In genomic region chr2:112147796-112148195, GRCh38 we compare ENCODE assay signal across 20 cellular contexts. TPM values are rescaled to one million over a fixed set of nuclear protein-coding genes. Genes with fewer than 3 reads are reported as not detected.
DNase-seq lines count a peak whose midpoint lies in the region; ATAC-seq and TF ChIP-seq lines count a peak whose summit lies in the region.
"Had no signal": no experiment of that assay in that cellular context is flagged by ENCODE, and none has a peak within 500 bp of the region (broad histone marks: within the 10 kb centered on the region; RNA-seq: fewer than 3 reads in every experiment).

No MANE protein-coding gene starts in this region.

- no peaks in the 10 kb centered on the region for H3K9me2 ChIP-seq in hepatocyte (replicated peaks; ENCODE audit: insufficient read depth)

- ATAC-seq in body of pancreas (peak; percentile 27), Right ventricle myocardium superior (ENCODE audit: poor library complexity) (peak; percentile 41)
- ATAC-seq: activated CD4-positive, CD25-positive, alpha-beta regulatory T cell treated with anti-CD3 and anti-CD28 coated beads, Interleukin-2, amount 50 U/mL, for 24 hours; naive thymus-derived CD8-positive, alpha-beta T cell; Panc1 had no signal

- H3K4me2 ChIP-seq in osteoblast (ENCODE audit: insufficient read depth, low read length) (peak overlapping the region; percentile 28), hepatocyte (no peak overlapping the region)

- H3K4me3 Mint-ChIP-seq in type B pancreatic cell = no peak overlapping the region
- H3K4me3 Mint-ChIP-seq: B cell; naive thymus-derived CD8-positive, alpha-beta T cell had no signal

- 78 to 82% methylated on average over 12 of the region's 12 CpGs for WGBS in body of pancreas, 2 donors
- 94 to 95% methylated on average over 12 of the region's 12 CpGs for WGBS in sigmoid colon, 2 donors
- 96% methylated on average over 12 of the region's 12 CpGs for WGBS in hepatocyte (ENCODE audit: low lambda C conversion rate, missing lambda C conversion rate)

- H3K4me1 ChIP-seq in body of pancreas (no peaks in the 10 kb centered on the region), osteoblast (ENCODE audit: insufficient read depth, low read length) (peaks cover 52% of the 10 kb centered on the region), sigmoid colon (peaks cover 0 to 12% (median 5%) of the 10 kb centered on the region in 4 donors), hepatocyte (ENCODE audit: insufficient read depth) (no peaks in the 10 kb centered on the region)
- H3K4me1 ChIP-seq: Caco-2, esophagus squamous epithelium had no signal

- H3K36me3 Mint-ChIP-seq in type B pancreatic cell = peaks cover 1% of the 10 kb centered on the region
- H3K36me3 Mint-ChIP-seq: naive thymus-derived CD8-positive, alpha-beta T cell had no signal

- TF ChIP-seq POLR2A in body of pancreas (IDR thresholded peaks at IDR 0.05) = no peak
- no peak for TF ChIP-seq POLR2A in sigmoid colon (IDR thresholded peaks at IDR 0.05)

- DNase-seq in body of pancreas (no peak), Right ventricle myocardium superior (no peak), osteoblast (ENCODE audit: insufficient read length, low spot score, missing footprints) (no peak), type B pancreatic cell (ENCODE audit: extremely low spot score, unreplicated experiment) (peak; percentile 32), sigmoid colon (no peak), hepatocyte (ENCODE audit: low spot score) (no peak), SHP77 (lab: John Stamatoyannopoulos, UW) (no peak)
- DNase-seq: Caco-2; central memory CD4-positive, alpha-beta T cell; effector memory CD4-positive, alpha-beta T cell; esophagus squamous epithelium; naive thymus-derived CD8-positive, alpha-beta T cell; NCI-H187; NCI-H345; stimulated activated CD4-positive, alpha-beta T cell treated with anti-CD3 and anti-CD28 coated beads, Interleukin-12 subunit alpha, Interleukin-12 subunit beta, amount 100 ng/mL, for 4 hours; T1000 had no signal

- H3K27ac ChIP-seq in body of pancreas (no peak overlapping the region), osteoblast (ENCODE audit: low read depth, low read length) (peak overlapping the region; percentile 98), sigmoid colon (no peak overlapping the region), hepatocyte (no peak overlapping the region)
- H3K27ac ChIP-seq: esophagus squamous epithelium, thoracic aorta had no signal

- TF ChIP-seq CTCF in body of pancreas (IDR thresholded peaks at IDR 0.05) = no peak
- TF ChIP-seq CTCF in osteoblast (IDR thresholded peaks at IDR 0.05; ENCODE audit: extremely low read depth, low read depth, low read length) = no peak
- no peak for TF ChIP-seq CTCF in type B pancreatic cell (conservative IDR thresholded peaks at IDR 0.05)
- no peak for TF ChIP-seq CTCF in sigmoid colon (IDR thresholded peaks at IDR 0.05)
- no peak for TF ChIP-seq CTCF in hepatocyte (IDR thresholded peaks at IDR 0.05; ENCODE audit: poor library complexity)

- H3K79me2 ChIP-seq in osteoblast (ENCODE audit: insufficient read depth, low read length) (peaks cover 3% of the 10 kb centered on the region), hepatocyte (no peaks in the 10 kb centered on the region)

- H3K9me3 ChIP-seq in body of pancreas = no peaks in the 10 kb centered on the region
- no peaks in the 10 kb centered on the region for H3K9me3 ChIP-seq in osteoblast (ENCODE audit: low read depth, low read length)
- no peaks in the 10 kb centered on the region for H3K9me3 ChIP-seq in sigmoid colon
- no peaks in the 10 kb centered on the region for H3K9me3 ChIP-seq in hepatocyte (ENCODE audit: low read depth)
- H3K9me3 ChIP-seq: Caco-2, esophagus squamous epithelium, thoracic aorta had no signal

- no peaks in the 10 kb centered on the region for H3K36me3 ChIP-seq in body of pancreas (replicated peaks in 1 of 2; ENCODE audit: insufficient read depth in 1 of 2, low read depth in 2 of 2)
- H3K36me3 ChIP-seq in osteoblast (ENCODE audit: insufficient read depth, low read length) = no peaks in the 10 kb centered on the region
- no peaks in the 10 kb centered on the region for H3K36me3 ChIP-seq in sigmoid colon
- H3K36me3 ChIP-seq in hepatocyte (replicated peaks; ENCODE audit: insufficient read depth, low read depth) = no peaks in the 10 kb centered on the region
- H3K36me3 ChIP-seq: esophagus squamous epithelium, thoracic aorta had no signal

- peaks cover 1% of the 10 kb centered on the region for H3K27me3 Mint-ChIP-seq in type B pancreatic cell

- H3K4me3 ChIP-seq in body of pancreas (no peak overlapping the region), osteoblast (ENCODE audit: insufficient read depth, low read length) (no peak overlapping the region), sigmoid colon (no peak overlapping the region), hepatocyte (no peak overlapping the region)
- H3K4me3 ChIP-seq: esophagus squamous epithelium, thoracic aorta had no signal

- no peak overlapping the region for H3K27ac Mint-ChIP-seq in type B pancreatic cell
- H3K27ac Mint-ChIP-seq: B cell had no signal

- no peaks in the 10 kb centered on the region for H3K27me3 ChIP-seq in body of pancreas
- no peaks in the 10 kb centered on the region for H3K27me3 ChIP-seq in osteoblast (ENCODE audit: insufficient read depth, low read length)
- no peaks in the 10 kb centered on the region for H3K27me3 ChIP-seq in sigmoid colon
- H3K27me3 ChIP-seq in hepatocyte = no peaks in the 10 kb centered on the region
- H3K27me3 ChIP-seq: esophagus squamous epithelium had no signal

- intact Hi-C loops in body of pancreas (cut with DNase I) (no loop called here), Right ventricle myocardium superior (cut with DNase I) (no loop called here), sigmoid colon (cut with DNase I) (no loop called here)

- no peaks in the 10 kb centered on the region for H3K9me3 Mint-ChIP-seq in type B pancreatic cell
- H3K9me3 Mint-ChIP-seq: naive thymus-derived CD8-positive, alpha-beta T cell had no signal

- no peaks in the 10 kb centered on the region for H4K20me1 ChIP-seq in osteoblast (ENCODE audit: insufficient read depth, low read length)
- no peaks in the 10 kb centered on the region for H4K20me1 ChIP-seq in hepatocyte (ENCODE audit: insufficient read depth, poor library complexity, severe bottlenecking)

- H2AFZ ChIP-seq in osteoblast (ENCODE audit: low read length) (peak overlapping the region; percentile 54), hepatocyte (no peak overlapping the region)

- H3K4me1 Mint-ChIP-seq in type B pancreatic cell (ENCODE audit: unreplicated experiment) = peaks cover 12% of the 10 kb centered on the region
- H3K4me1 Mint-ChIP-seq: B cell had no signal

- TF ChIP-seq EP300 in sigmoid colon (IDR thresholded peaks at IDR 0.05) = no peak

RNA-seq across cellular contexts. Expression of gene FBLN7, which starts 9.6 kb away (rescaled TPM):
- total RNA-seq in body of pancreas (1 to 10 TPM; 1.3 to 3.9 TPM), Right ventricle myocardium superior (0.38 TPM), osteoblast (5.3 and 5.8 TPM in 2 replicates), type B pancreatic cell (ENCODE audit: low replicate concordance) (4.2 and 9.5 TPM in 2 replicates), sigmoid colon (1 to 10 TPM in 2 of 4 donors, under 1 TPM in 2; 0.95 to 1.7 (median 1.0) TPM), hepatocyte (1.1 and 1.6 TPM in 2 replicates)
- polyA plus RNA-seq in sigmoid colon (1 to 10 TPM in 1 of 3 donors, not detected in 2; 3.3 TPM), hepatocyte (1.5 and 1.7 TPM in 2 replicates)
